8 cellular contexts compared by ENCODE assay signal in the genomic region with DNA sequence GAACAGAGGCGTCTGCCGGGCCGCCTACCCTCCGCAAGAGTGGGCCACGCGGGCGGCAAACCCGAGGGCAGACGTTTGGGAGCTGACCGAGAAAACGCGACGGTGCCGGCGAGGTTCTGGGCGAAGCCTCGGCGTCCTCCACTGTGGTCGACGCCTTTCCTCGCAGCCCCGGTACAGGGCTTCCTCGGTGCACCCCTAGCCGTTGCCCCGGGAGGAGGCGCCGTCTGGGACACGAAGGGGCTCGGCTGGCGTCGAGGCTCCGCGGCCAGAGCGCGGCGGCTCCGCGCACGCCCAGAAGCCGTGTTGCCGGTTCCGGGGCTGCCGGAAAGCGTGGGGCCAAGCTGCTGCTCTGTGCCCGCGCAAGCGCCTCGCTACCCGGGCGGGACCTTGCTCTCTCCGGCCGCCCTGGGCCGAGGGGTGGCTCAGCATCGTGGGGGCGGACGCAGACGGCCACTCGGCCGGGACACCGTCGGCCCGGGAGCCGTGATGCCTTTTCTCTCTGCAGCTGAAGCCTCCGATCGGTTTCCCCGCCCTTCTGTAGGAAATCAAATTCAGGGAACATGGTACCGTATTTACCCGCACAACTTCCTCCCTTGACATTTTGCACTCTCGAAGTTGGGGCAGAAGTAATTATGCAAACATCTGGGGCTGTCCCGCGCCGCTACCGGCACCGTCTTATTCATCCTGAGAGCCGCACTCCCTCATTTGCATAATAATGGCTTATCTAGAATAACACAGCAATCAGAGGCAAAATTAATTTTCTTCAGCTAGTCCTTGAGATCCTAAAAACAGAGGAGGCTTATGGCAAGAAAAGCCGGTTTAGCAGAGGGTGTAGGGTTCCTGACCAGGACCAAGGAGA. TPM values are rescaled to one million over a fixed set of nuclear protein-coding genes. Genes with fewer than 3 reads are reported as not detected.
A peak's percentile ranks its signal among the peaks of the same experiment; 100 is the strongest.
DNase-seq lines count a peak whose midpoint lies in the region; ATAC-seq and TF ChIP-seq lines count a peak whose summit lies in the region.

No MANE protein-coding gene starts in this region.

- 3% methylated on average over 13 to 15 of the region's 76 CpGs for WGBS in esophagus squamous epithelium, 2 donors

- no peak overlapping the region for H3K27ac ChIP-seq in esophagus squamous epithelium

- TF ChIP-seq POLR2A in esophagus squamous epithelium (IDR thresholded peaks at IDR 0.05) = no peak

- no peaks in the 10 kb centered on the region for H3K36me3 ChIP-seq in esophagus squamous epithelium

- H3K4me1 ChIP-seq in esophagus squamous epithelium = peaks cover 40 to 66% (median 61%) of the 10 kb centered on the region in 3 donors

- peak; percentile 69 for DNase-seq in activated CD4-positive, alpha-beta T cell treated with anti-CD3 and anti-CD28 coated beads for 24 hours (ENCODE audit: low read depth in 2 of 2)
- no peak for DNase-seq in activated CD4-positive, alpha-beta T cell treated with anti-CD3 and anti-CD28 coated beads, Interleukin-2, amount 50 U/mL, for 1 hour
- DNase-seq in activated CD4-positive, CD25-positive, alpha-beta regulatory T cell (lab: John Stamatoyannopoulos, UW) = peak in 3 of 4 experiments; percentile 23 to 57 (median 50)
- no peak for DNase-seq in esophagus squamous epithelium (lab: John Stamatoyannopoulos, UW)
- DNase-seq in stimulated activated CD4-positive, alpha-beta T cell treated with anti-CD3 and anti-CD28 coated beads, TNF-alpha, amount 100 ng/mL, for 4 hours (ENCODE audit: low read depth in 3 of 3) = peak in 2 of 3 experiments; percentile 47 to 54
- DNase-seq in NCI-H1417 treated with DMSO at 0.1 percent for 48 hours (lab: John Stamatoyannopoulos, UW) = no peak
- no peak for DNase-seq in mucosa of gallbladder (ENCODE audit: low spot score)

- TF ChIP-seq CTCF in esophagus squamous epithelium (IDR thresholded peaks at IDR 0.05) = no peak

- H3K27me3 ChIP-seq in esophagus squamous epithelium = peaks cover 47 to 100% (median 89%) of the 10 kb centered on the region in 4 donors

- peak overlapping the region in 3 of 4 donors; percentile 10 to 52 (median 33) for H3K4me3 ChIP-seq in esophagus squamous epithelium

- intact Hi-C loops in esophagus squamous epithelium (cut with DNase I) = no loop called here

- H3K9me3 ChIP-seq in esophagus squamous epithelium = no peaks in the 10 kb centered on the region

- ATAC-seq in HG03196 (IDR thresholded peaks at IDR 0.05; ENCODE audit: unreplicated experiment) = peak; percentile 55

RNA-seq across cellular contexts. Expression of a gene that starts 7.3 kb away (rescaled TPM):
- total RNA-seq in esophagus squamous epithelium = 1 to 10 TPM; 2.3 to 4.7 (median 2.6) TPM
- total RNA-seq in mucosa of gallbladder = 9.7 TPM

RNA-seq across cellular contexts. Expression of a gene that starts 26.3 kb away (rescaled TPM):
- total RNA-seq in esophagus squamous epithelium (10 to 100 TPM in 2 of 4 donors, 1 to 10 TPM in 2; 4.6 to 12.9 (median 8.7) TPM), mucosa of gallbladder (1.2 TPM)

RNA-seq across cellular contexts. Expression of a gene that starts 35.0 kb away (rescaled TPM):
- total RNA-seq in esophagus squamous epithelium (10 to 100 TPM in 3 of 4 donors, 1 to 10 TPM in 1; 9.0 to 26.3 (median 17.1) TPM), mucosa of gallbladder (36.7 TPM)

Comparison
In these comparisons a context has a peak if more than half of its experiments do, and no peak if none do; other contexts are left out.
1. DNase-seq: peak in activated CD4-positive, alpha-beta T cell treated with anti-CD3 and anti-CD28 coated beads for 24 hours (2 of 2), activated CD4-positive, CD25-positive, alpha-beta regulatory T cell (3 of 4) and stimulated activated CD4-positive, alpha-beta T cell treated with anti-CD3 and anti-CD28 coated beads, TNF-alpha, amount 100 ng/mL, for 4 hours (2 of 3); none in activated CD4-positive, alpha-beta T cell treated with anti-CD3 and anti-CD28 coated beads, Interleukin-2, amount 50 U/mL, for 1 hour (single experiment), esophagus squamous epithelium (single experiment), NCI-H1417 treated with DMSO at 0.1 percent for 48 hours (single experiment) and mucosa of gallbladder (single experiment).